11 cellular contexts compared by ENCODE assay signal in genomic region chr21:20996421-20997307, GRCh38. TPM values are rescaled to one million over a fixed set of nuclear protein-coding genes. Genes with fewer than 3 reads are reported as not detected.
DNase-seq lines count a peak whose midpoint lies in the region; ATAC-seq and TF ChIP-seq lines count a peak whose summit lies in the region.
"Had no signal": no experiment of that assay in that cellular context is flagged by ENCODE, and none has a peak within 500 bp of the region (broad histone marks: within the 10 kb centered on the region; RNA-seq: fewer than 3 reads in every experiment).

No MANE protein-coding gene starts in this region.

- no peaks in the 10 kb centered on the region for H3K9me3 Mint-ChIP-seq in natural killer cell treated with Interleukin-12 subunit alpha and Interleukin-12 subunit beta and Interleukin-15 and Interleukin-18, amount 100 ng/mL, for 72 hours

- peaks cover 5% of the 10 kb centered on the region for H3K27me3 ChIP-seq in AG04450 (ENCODE audit: control insufficient read depth, insufficient read depth, low read length)
- H3K27me3 ChIP-seq in HUES6 (ENCODE audit: control insufficient read depth, insufficient read depth, low read length) = peaks cover 44% of the 10 kb centered on the region
- peaks cover 8% of the 10 kb centered on the region for H3K27me3 ChIP-seq in effector memory CD4-positive, alpha-beta T cell (replicated peaks; ENCODE audit: control insufficient read depth, insufficient read depth, low read length, poor library complexity, severe bottlenecking)
- no peaks in the 10 kb centered on the region for H3K27me3 ChIP-seq in BE2C

- no peak for ATAC-seq in natural killer cell treated with Interleukin-12 subunit alpha and Interleukin-12 subunit beta and Interleukin-15 and Interleukin-18, amount 100 ng/mL, for 72 hours
- ATAC-seq in GM21390 (IDR thresholded peaks at IDR 0.05; ENCODE audit: unreplicated experiment) (no peak), GM21529 (IDR thresholded peaks at IDR 0.05; ENCODE audit: unreplicated experiment) (no peak)

- peaks cover 0 to 15% of the 10 kb centered on the region in 2 donors for H3K4me1 Mint-ChIP-seq in natural killer cell treated with Interleukin-12 subunit alpha and Interleukin-12 subunit beta and Interleukin-15 and Interleukin-18, amount 100 ng/mL, for 72 hours (ENCODE audit: low read depth in 2 of 2)

- POLR2A ChIA-PET in AG04450 (lab: Yijun Ruan, JAX) = no interaction called here

- H3K36me3 ChIP-seq in HUES6 (ENCODE audit: control insufficient read depth, insufficient read depth, low read length) (no peaks in the 10 kb centered on the region), BE2C (no peaks in the 10 kb centered on the region)
- H3K36me3 ChIP-seq in effector memory CD4-positive, alpha-beta T cell (ENCODE audit: control insufficient read depth, insufficient read depth, low read length) = no peaks in the 10 kb centered on the region

- TF ChIP-seq CTCF in AG04450 (IDR thresholded peaks at IDR 0.05; ENCODE audit: low read depth, low read length) (no peak), BE2C (IDR thresholded peaks at IDR 0.05; ENCODE audit: low read depth, low read length) (no peak)

- H3K9me3 ChIP-seq in AG04450 (ENCODE audit: control insufficient read depth, insufficient read depth, low read length) (no peaks in the 10 kb centered on the region), HUES6 (ENCODE audit: control insufficient read depth, insufficient read depth, low read depth, low read length) (no peaks in the 10 kb centered on the region), BE2C (no peaks in the 10 kb centered on the region)
- no peaks in the 10 kb centered on the region for H3K9me3 ChIP-seq in effector memory CD4-positive, alpha-beta T cell (ENCODE audit: control insufficient read depth, low read length)

- H3K4me1 ChIP-seq in HUES6 (ENCODE audit: control insufficient read depth, insufficient read depth, low read length) = peaks cover 5% of the 10 kb centered on the region
- peaks cover 2% of the 10 kb centered on the region for H3K4me1 ChIP-seq in effector memory CD4-positive, alpha-beta T cell (ENCODE audit: control insufficient read depth, insufficient read depth, low read length, poor library complexity, severe bottlenecking)
- H3K4me1 ChIP-seq in BE2C = peaks cover 3% of the 10 kb centered on the region; the same call in 1 of the 2 replicates

- H3K27ac ChIP-seq in AG04450 (ENCODE audit: low read depth, low read length) (no peak overlapping the region), HUES6 (ENCODE audit: low read depth, low read length) (no peak overlapping the region)
- no peak overlapping the region for H3K27ac ChIP-seq in effector memory CD4-positive, alpha-beta T cell (ENCODE audit: insufficient read depth, low read length, poor library complexity, severe bottlenecking)

- H3K27me3 Mint-ChIP-seq in natural killer cell treated with Interleukin-12 subunit alpha and Interleukin-12 subunit beta and Interleukin-15 and Interleukin-18, amount 100 ng/mL, for 72 hours = peaks cover 0 to 2% of the 10 kb centered on the region in 2 donors

- CTCF ChIA-PET in AG04450 (lab: Charles Lee) = no interaction called here

- H3K4me3 ChIP-seq in AG04450 (ENCODE audit: low read depth, low read length) (peak overlapping the region; percentile 68), HUES6 (ENCODE audit: low read depth, low read length) (peak overlapping the region; percentile 69), BE2C (ENCODE audit: low read depth, low read length) (no peak overlapping the region)
- peak overlapping the region; percentile 39 for H3K4me3 ChIP-seq in effector memory CD4-positive, alpha-beta T cell (ENCODE audit: insufficient read depth, low read depth, low read length, poor library complexity, severe bottlenecking)

- DNase-seq in AG04450 (ENCODE audit: low read depth, low spot score) (no peak), COLO668 (lab: John Stamatoyannopoulos, UW; ENCODE audit: unreplicated experiment) (no peak), BE2C (no peak)
- DNase-seq in effector memory CD4-positive, alpha-beta T cell = no peak
- DNase-seq in natural killer cell treated with Interleukin-12 subunit alpha and Interleukin-12 subunit beta and Interleukin-15 and Interleukin-18, amount 100 ng/mL, for 72 hours (ENCODE audit: low spot score) = no peak
- DNase-seq: NCI-H1930; stimulated activated CD4-positive, alpha-beta T cell treated with anti-CD3 and anti-CD28 coated beads, Interleukin-4, amount 100 ng/mL, for 24 hours; T-helper 9 cell had no signal

- no peaks in the 10 kb centered on the region for H3K36me3 Mint-ChIP-seq in natural killer cell treated with Interleukin-12 subunit alpha and Interleukin-12 subunit beta and Interleukin-15 and Interleukin-18, amount 100 ng/mL, for 72 hours

- H3K4me3 Mint-ChIP-seq in natural killer cell treated with Interleukin-12 subunit alpha and Interleukin-12 subunit beta and Interleukin-15 and Interleukin-18, amount 100 ng/mL, for 72 hours = peak overlapping the region; percentile 38

- H3K9ac ChIP-seq in HUES6 (ENCODE audit: low read length) = no peak overlapping the region

- H3K27ac Mint-ChIP-seq in natural killer cell treated with Interleukin-12 subunit alpha and Interleukin-12 subunit beta and Interleukin-15 and Interleukin-18, amount 100 ng/mL, for 72 hours = no peak overlapping the region

RNA-seq across cellular contexts. Expression of gene NCAM2, which starts 1.5 kb away (rescaled TPM):
- 5.3 and 7.7 TPM in 2 replicates for polyA plus RNA-seq in AG04450 (2011; rRNA removed)
- polyA minus RNA-seq in AG04450 (2011; rRNA and poly(A)+ RNA removed) = 2.6 and 10.1 TPM in 2 replicates
- not detected for total RNA-seq in natural killer cell treated with Interleukin-12 subunit alpha and Interleukin-12 subunit beta and Interleukin-15 and Interleukin-18, amount 100 ng/mL, for 72 hours
- 12.2 TPM for polyA plus RNA-seq in BE2C (2012; ENCODE audit: insufficient read depth, insufficient read length, low read depth)
